In the genomic region with DNA sequence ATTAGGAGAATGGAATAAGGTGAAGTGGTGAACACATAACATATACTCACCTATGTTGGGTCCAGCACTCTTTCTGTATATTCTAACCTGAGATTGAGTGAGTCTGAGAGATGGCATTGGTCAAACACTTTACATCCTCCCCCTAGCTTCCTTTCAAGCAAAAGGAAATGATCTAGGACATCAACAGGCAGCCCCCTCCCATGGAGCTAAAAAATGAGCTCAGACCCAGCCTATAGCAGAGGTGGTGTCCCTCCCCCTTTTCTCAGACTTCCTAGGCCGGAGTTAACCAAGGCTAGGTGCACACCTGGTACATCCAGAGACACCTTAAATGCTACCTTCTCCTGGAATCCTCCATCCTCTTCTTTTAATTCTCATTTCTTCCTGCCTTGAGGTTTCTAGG, we compare ENCODE assay signal across 1 cellular context.
TF ChIP-seq lines count a peak whose summit lies in the region.

No MANE protein-coding gene starts in this region.

TF ChIP-seq in GM23338, 12 proteins besides CTCF, POLR2A, EP300 and RAD21:
- TF ChIP-seq, protein P1, sequence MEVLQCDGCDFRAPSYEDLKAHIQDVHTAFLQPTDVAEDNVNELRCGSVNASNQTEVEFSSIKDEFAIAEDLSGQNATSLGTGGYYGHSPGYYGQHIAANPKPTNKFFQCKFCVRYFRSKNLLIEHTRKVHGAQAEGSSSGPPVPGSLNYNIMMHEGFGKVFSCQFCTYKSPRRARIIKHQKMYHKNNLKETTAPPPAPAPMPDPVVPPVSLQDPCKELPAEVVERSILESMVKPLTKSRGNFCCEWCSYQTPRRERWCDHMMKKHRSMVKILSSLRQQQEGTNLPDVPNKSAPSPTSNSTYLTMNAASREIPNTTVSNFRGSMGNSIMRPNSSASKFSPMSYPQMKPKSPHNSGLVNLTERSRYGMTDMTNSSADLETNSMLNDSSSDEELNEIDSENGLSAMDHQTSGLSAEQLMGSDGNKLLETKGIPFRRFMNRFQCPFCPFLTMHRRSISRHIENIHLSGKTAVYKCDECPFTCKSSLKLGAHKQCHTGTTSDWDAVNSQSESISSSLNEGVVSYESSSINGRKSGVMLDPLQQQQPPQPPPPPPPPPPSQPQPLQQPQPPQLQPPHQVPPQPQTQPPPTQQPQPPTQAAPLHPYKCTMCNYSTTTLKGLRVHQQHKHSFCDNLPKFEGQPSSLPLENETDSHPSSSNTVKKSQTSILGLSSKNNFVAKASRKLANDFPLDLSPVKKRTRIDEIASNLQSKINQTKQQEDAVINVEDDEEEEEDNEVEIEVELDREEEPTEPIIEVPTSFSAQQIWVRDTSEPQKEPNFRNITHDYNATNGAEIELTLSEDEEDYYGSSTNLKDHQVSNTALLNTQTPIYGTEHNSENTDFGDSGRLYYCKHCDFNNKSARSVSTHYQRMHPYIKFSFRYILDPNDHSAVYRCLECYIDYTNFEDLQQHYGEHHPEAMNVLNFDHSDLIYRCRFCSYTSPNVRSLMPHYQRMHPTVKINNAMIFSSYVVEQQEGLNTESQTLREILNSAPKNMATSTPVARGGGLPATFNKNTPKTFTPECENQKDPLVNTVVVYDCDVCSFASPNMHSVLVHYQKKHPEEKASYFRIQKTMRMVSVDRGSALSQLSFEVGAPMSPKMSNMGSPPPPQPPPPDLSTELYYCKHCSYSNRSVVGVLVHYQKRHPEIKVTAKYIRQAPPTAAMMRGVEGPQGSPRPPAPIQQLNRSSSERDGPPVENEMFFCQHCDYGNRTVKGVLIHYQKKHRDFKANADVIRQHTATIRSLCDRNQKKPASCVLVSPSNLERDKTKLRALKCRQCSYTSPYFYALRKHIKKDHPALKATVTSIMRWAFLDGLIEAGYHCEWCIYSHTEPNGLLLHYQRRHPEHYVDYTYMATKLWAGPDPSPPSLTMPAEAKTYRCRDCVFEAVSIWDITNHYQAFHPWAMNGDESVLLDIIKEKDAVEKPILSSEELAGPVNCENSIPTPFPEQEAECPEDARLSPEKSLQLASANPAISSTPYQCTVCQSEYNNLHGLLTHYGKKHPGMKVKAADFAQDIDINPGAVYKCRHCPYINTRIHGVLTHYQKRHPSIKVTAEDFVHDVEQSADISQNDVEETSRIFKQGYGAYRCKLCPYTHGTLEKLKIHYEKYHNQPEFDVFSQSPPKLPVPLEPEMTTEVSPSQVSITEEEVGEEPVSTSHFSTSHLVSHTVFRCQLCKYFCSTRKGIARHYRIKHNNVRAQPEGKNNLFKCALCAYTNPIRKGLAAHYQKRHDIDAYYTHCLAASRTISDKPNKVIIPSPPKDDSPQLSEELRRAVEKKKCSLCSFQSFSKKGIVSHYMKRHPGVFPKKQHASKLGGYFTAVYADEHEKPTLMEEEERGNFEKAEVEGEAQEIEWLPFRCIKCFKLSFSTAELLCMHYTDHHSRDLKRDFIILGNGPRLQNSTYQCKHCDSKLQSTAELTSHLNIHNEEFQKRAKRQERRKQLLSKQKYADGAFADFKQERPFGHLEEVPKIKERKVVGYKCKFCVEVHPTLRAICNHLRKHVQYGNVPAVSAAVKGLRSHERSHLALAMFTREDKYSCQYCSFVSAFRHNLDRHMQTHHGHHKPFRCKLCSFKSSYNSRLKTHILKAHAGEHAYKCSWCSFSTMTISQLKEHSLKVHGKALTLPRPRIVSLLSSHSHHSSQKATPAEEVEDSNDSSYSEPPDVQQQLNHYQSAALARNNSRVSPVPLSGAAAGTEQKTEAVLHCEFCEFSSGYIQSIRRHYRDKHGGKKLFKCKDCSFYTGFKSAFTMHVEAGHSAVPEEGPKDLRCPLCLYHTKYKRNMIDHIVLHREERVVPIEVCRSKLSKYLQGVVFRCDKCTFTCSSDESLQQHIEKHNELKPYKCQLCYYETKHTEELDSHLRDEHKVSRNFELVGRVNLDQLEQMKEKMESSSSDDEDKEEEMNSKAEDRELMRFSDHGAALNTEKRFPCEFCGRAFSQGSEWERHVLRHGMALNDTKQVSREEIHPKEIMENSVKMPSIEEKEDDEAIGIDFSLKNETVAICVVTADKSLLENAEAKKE (CRISPR knock-in tag; IDR thresholded peaks at IDR 0.05) = no peak
- TF ChIP-seq EZH2 (IDR thresholded peaks at IDR 0.05; ENCODE audit: low read depth, unreplicated experiment) (no peak), NANOG (IDR thresholded peaks at IDR 0.05; ENCODE audit: borderline replicate concordance) (no peak), POLR2AphosphoS5 (IDR thresholded peaks at IDR 0.05; ENCODE audit: low read depth) (no peak), STAT1 (IDR thresholded peaks at IDR 0.05; ENCODE audit: unreplicated experiment) (no peak), ZNF114 (CRISPR knock-in tag; IDR thresholded peaks at IDR 0.05) (no peak), JUNB (IDR thresholded peaks at IDR 0.05; ENCODE audit: unreplicated experiment) (no peak), ZNF331 (CRISPR knock-in tag; IDR thresholded peaks at IDR 0.05; ENCODE audit: low read depth) (no peak), EZH2phosphoT487 (IDR thresholded peaks at IDR 0.05; ENCODE audit: unreplicated experiment) (no peak), CREB1 (CRISPR knock-in tag; IDR thresholded peaks at IDR 0.05; ENCODE audit: low read depth) (no peak)
- TF ChIP-seq, protein P2, sequence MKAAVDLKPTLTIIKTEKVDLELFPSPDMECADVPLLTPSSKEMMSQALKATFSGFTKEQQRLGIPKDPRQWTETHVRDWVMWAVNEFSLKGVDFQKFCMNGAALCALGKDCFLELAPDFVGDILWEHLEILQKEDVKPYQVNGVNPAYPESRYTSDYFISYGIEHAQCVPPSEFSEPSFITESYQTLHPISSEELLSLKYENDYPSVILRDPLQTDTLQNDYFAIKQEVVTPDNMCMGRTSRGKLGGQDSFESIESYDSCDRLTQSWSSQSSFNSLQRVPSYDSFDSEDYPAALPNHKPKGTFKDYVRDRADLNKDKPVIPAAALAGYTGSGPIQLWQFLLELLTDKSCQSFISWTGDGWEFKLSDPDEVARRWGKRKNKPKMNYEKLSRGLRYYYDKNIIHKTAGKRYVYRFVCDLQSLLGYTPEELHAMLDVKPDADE (IDR thresholded peaks at IDR 0.05) = no peak
- TF ChIP-seq, protein P3, sequence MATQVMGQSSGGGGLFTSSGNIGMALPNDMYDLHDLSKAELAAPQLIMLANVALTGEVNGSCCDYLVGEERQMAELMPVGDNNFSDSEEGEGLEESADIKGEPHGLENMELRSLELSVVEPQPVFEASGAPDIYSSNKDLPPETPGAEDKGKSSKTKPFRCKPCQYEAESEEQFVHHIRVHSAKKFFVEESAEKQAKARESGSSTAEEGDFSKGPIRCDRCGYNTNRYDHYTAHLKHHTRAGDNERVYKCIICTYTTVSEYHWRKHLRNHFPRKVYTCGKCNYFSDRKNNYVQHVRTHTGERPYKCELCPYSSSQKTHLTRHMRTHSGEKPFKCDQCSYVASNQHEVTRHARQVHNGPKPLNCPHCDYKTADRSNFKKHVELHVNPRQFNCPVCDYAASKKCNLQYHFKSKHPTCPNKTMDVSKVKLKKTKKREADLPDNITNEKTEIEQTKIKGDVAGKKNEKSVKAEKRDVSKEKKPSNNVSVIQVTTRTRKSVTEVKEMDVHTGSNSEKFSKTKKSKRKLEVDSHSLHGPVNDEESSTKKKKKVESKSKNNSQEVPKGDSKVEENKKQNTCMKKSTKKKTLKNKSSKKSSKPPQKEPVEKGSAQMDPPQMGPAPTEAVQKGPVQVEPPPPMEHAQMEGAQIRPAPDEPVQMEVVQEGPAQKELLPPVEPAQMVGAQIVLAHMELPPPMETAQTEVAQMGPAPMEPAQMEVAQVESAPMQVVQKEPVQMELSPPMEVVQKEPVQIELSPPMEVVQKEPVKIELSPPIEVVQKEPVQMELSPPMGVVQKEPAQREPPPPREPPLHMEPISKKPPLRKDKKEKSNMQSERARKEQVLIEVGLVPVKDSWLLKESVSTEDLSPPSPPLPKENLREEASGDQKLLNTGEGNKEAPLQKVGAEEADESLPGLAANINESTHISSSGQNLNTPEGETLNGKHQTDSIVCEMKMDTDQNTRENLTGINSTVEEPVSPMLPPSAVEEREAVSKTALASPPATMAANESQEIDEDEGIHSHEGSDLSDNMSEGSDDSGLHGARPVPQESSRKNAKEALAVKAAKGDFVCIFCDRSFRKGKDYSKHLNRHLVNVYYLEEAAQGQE (IDR thresholded peaks at IDR 0.05; ENCODE audit: unreplicated experiment) = no peak
